In genomic region chr10:43370671-43371215, GRCh38 we compare ENCODE assay signal across 1 cellular context.
TF ChIP-seq lines count a peak whose summit lies in the region.

No MANE protein-coding gene starts in this region.

TF ChIP-seq in H1, 55 proteins besides CTCF, POLR2A, EP300 and RAD21:
- no peak for TF ChIP-seq SP2 (IDR thresholded peaks at IDR 0.05; ENCODE audit: low read length)
- TF ChIP-seq SUZ12 (IDR thresholded peaks at IDR 0.05; ENCODE audit: low read length) = no peak
TF ChIP-seq in H1: peak in this region for 0.
